In the genomic region with DNA sequence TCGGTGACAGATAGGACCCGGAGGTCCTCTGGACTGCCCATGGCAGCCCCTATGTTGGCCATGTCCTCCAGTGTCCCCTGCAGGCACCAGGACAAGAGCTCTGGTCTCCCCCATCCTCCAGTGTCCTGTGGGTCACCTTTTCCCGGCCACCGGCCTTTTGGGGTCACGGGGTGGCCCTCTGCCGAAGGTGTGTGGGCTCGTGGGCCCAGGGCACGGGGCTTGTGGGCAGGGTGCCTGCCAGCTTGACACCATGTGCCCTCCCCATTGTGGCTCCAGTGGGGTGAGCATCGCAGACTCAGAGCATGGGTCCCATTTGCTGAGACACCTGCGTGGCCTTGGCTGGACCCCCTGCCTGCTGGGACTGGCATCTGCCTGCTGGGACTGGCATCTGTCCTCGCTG, we compare ENCODE assay signal across 25 cellular contexts.
"Had no signal": no experiment of that assay in that cellular context is flagged by ENCODE, and none has a peak within 500 bp of the region (broad histone marks: within the 10 kb centered on the region; RNA-seq: fewer than 3 reads in every experiment).

No MANE protein-coding gene starts in this region.

- H3K27ac ChIP-seq: hepatocyte, neural progenitor cell, ovary, right atrium auricular region, skin epidermis, suprapubic skin, thoracic aorta, tibial artery, upper lobe of right lung had no signal

- H3K4me2 ChIP-seq: hepatocyte, neural progenitor cell had no signal

- H3K9ac ChIP-seq: neural progenitor cell had no signal

- DNase-seq: islet precursor cell; left ventricle myocardium inferior; mesendoderm; naive B cell; natural killer cell; nephron progenitor cell; ovary; stimulated activated CD4-positive, alpha-beta T cell treated with anti-CD3 and anti-CD28 coated beads, Interleukin-12 subunit alpha, Interleukin-12 subunit beta, amount 100 ng/mL, for 4 hours; stimulated activated CD4-positive, alpha-beta T cell treated with anti-CD3 and anti-CD28 coated beads, Interleukin-15, amount 100 ng/mL, for 24 hours; stimulated activated CD4-positive, alpha-beta T cell treated with anti-CD3 and anti-CD28 coated beads, Interleukin-2, amount 100 ng/mL, for 24 hours; stimulated activated CD4-positive, alpha-beta T cell treated with anti-CD3 and anti-CD28 coated beads, Interleukin-4, amount 100 ng/mL, for 24 hours; stimulated activated naive CD4-positive, alpha-beta T cell; tibial artery; trophoblast cell; upper lobe of right lung had no signal

- FAIRE-seq: urothelium cell line had no signal

- H3K9me3 ChIP-seq: ovary, suprapubic skin, thoracic aorta, upper lobe of right lung had no signal

- H3K36me3 ChIP-seq: neural progenitor cell, ovary, thoracic aorta had no signal

- ATAC-seq: natural killer cell; sciatic nerve; stimulated activated effector memory CD8-positive, alpha-beta T cell treated with anti-CD3 and anti-CD28 coated beads, Interleukin-12 subunit alpha, Interleukin-12 subunit beta, amount 100 ng/mL, for 72 hours; upper lobe of right lung had no signal

- H3K27me3 ChIP-seq: hepatocyte, neural progenitor cell, ovary, right atrium auricular region, suprapubic skin, tibial artery, upper lobe of right lung had no signal

- H3K4me3 ChIP-seq: hepatocyte, left ventricle myocardium inferior, lung, neural progenitor cell, ovary, right atrium auricular region, skin epidermis, suprapubic skin, thoracic aorta, tibial artery, upper lobe of right lung had no signal

- H2AFZ ChIP-seq: hepatocyte, neural progenitor cell had no signal
